ENCODE assay signal across 1 cellular context in genomic region chr1:220925707-220926106, GRCh38.
TF ChIP-seq lines count a peak whose summit lies in the region.

No MANE protein-coding gene starts in this region.

TF ChIP-seq in K562, 482 proteins besides CTCF, POLR2A, EP300 and RAD21:
- TF ChIP-seq CTBP1 (IDR thresholded peaks at IDR 0.05; ENCODE audit: borderline replicate concordance) (no peak), FOXK2 (conservative IDR thresholded peaks at IDR 0.05 in 1 of 2, IDR thresholded peaks at IDR 0.05 in 1 of 2; ENCODE audit: low read depth in 2 of 2) (no peak), CEBPB (tag; IDR thresholded peaks at IDR 0.05) (peak; percentile 40; the same call in 1 of the 2 replicates)
